Comparison of ENCODE assay signal across 26 cellular contexts in the genomic region with DNA sequence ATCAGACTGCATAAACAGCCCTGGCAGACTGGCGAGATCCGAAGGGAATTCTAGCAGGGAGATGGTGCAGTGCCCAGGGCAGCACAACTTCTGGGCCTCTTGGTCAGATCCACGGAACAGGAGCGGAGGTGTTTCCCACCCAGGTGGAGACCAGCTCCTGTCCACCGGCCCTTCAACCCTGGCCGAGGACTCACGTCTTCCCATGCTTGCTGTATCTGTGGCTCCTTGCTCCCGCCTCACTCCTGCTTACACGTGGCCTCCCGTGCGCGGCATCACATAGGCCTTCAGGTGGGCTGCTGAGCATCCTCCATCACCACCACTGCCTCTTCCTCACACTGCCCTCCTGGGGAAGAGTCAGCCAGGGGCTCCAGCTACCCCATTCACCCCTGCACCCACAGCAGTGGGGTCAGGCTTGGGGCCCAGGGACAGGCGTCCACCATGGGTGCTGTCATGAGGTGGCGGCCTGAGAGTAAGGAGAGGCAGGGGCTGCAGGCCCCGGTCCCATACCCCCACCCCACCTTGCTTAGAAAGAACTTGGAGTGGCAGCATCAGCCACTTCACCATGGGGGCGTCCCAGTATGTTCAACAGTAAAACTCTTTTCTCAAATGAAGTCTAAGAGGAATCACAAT.
DNase-seq lines count a peak whose midpoint lies in the region; ATAC-seq and TF ChIP-seq lines count a peak whose summit lies in the region.
"Had no signal": no experiment of that assay in that cellular context is flagged by ENCODE, and none has a peak within 500 bp of the region (broad histone marks: within the 10 kb centered on the region; RNA-seq: fewer than 3 reads in every experiment).

No MANE protein-coding gene starts in this region.

- H3K4me3 Mint-ChIP-seq in chondrocyte (ENCODE audit: unreplicated experiment) (no peak overlapping the region), type B pancreatic cell (no peak overlapping the region)
- H3K4me3 Mint-ChIP-seq: activated CD4-positive, alpha-beta T cell treated with anti-CD3 and anti-CD28 coated beads, Interleukin-2, amount 10 ng/mL, durations not matched to agents 24 days and 14 days; activated naive CD8-positive, alpha-beta T cell treated with anti-CD3 and anti-CD28 coated beads for 36 hours; central memory CD8-positive, alpha-beta T cell; naive thymus-derived CD4-positive, alpha-beta T cell; stimulated activated naive CD8-positive, alpha-beta T cell treated with anti-CD3 and anti-CD28 coated beads, Interleukin-15, amount 100 ng/mL, for 72 hours had no signal

- H3K9ac ChIP-seq in mucosa of rectum (ENCODE audit: low read depth in 1 of 2, low read length in 2 of 2): peak overlapping the region; percentile 8 to 24
- H3K9ac ChIP-seq: parathyroid adenoma had no signal

- H3K9me3 Mint-ChIP-seq in chondrocyte (ENCODE audit: low read depth): no peaks in the 10 kb centered on the region
- no peaks in the 10 kb centered on the region for H3K9me3 Mint-ChIP-seq in type B pancreatic cell
- H3K9me3 Mint-ChIP-seq: activated CD4-positive, alpha-beta T cell treated with anti-CD3 and anti-CD28 coated beads, Interleukin-2, amount 10 ng/mL, durations not matched to agents 24 days and 14 days; activated naive CD8-positive, alpha-beta T cell treated with anti-CD3 and anti-CD28 coated beads for 36 hours; activated T-helper 2 cell treated with anti-CD3 and anti-CD28 coated beads, Interferon-gamma antibody, Interleukin-2, Interleukin-4, amounts not matched to agents 10 μg/mL and 5 μg/mL and 100 μg/mL, durations not matched to agents 14 hours and 24 hours and 36 hours; central memory CD8-positive, alpha-beta T cell; stimulated activated naive CD8-positive, alpha-beta T cell treated with anti-CD3 and anti-CD28 coated beads, Interleukin-15, amount 100 ng/mL, for 72 hours had no signal

- H3K27me3 Mint-ChIP-seq in chondrocyte (ENCODE audit: low read depth) (peaks cover 8% of the 10 kb centered on the region), type B pancreatic cell (peaks cover 26% of the 10 kb centered on the region)

- H3K27ac Mint-ChIP-seq in chondrocyte (ENCODE audit: unreplicated experiment): no peak overlapping the region
- H3K27ac Mint-ChIP-seq in type B pancreatic cell: no peak overlapping the region
- H3K27ac Mint-ChIP-seq: activated CD4-positive, alpha-beta T cell treated with anti-CD3 and anti-CD28 coated beads, Interleukin-2, amount 10 ng/mL, durations not matched to agents 24 days and 14 days; activated naive CD8-positive, alpha-beta T cell treated with anti-CD3 and anti-CD28 coated beads for 36 hours; activated T-helper 2 cell treated with anti-CD3 and anti-CD28 coated beads, Interferon-gamma antibody, Interleukin-2, Interleukin-4, amounts not matched to agents 10 μg/mL and 5 μg/mL and 100 μg/mL, durations not matched to agents 14 hours and 24 hours and 36 hours; stimulated activated naive CD8-positive, alpha-beta T cell treated with anti-CD3 and anti-CD28 coated beads, Interleukin-15, amount 100 ng/mL, for 72 hours had no signal

- H3K4me1 Mint-ChIP-seq in chondrocyte (ENCODE audit: low read depth) (no peaks in the 10 kb centered on the region), type B pancreatic cell (ENCODE audit: unreplicated experiment) (peaks cover 15% of the 10 kb centered on the region)

- peak; percentile 9 for DNase-seq in activated CD8-positive, alpha-beta memory T cell treated with anti-CD3 and anti-CD28 coated beads, Interleukin-2, amount 50 U/mL, for 4 hours
- no peak for DNase-seq in activated CD8-positive, alpha-beta memory T cell treated with anti-CD3 and anti-CD28 coated beads for 24 hours
- DNase-seq in chondrocyte (ENCODE audit: low spot score): peak; percentile 79
- peak; percentile 66 for DNase-seq in type B pancreatic cell (ENCODE audit: extremely low spot score, unreplicated experiment)
- no peak for DNase-seq in stimulated activated CD4-positive, alpha-beta T cell treated with anti-CD3 and anti-CD28 coated beads, Interleukin-4, amount 100 ng/mL, for 4 hours
- no peak for DNase-seq in NOMO-1 treated with dmso at 0.1 percent for 144 hours (lab: John Stamatoyannopoulos, UW; ENCODE audit: unreplicated experiment)
- DNase-seq: activated CD4-positive, alpha-beta T cell treated with anti-CD3 and anti-CD28 coated beads, Interleukin-2, amount 10 ng/mL, durations not matched to agents 24 days and 14 days; activated naive CD8-positive, alpha-beta T cell treated with anti-CD3 and anti-CD28 coated beads for 36 hours; COR-L47; effector CD8-positive, alpha-beta T cell; erythroblast; mesendoderm; MV-4-11; NCI-H146; NCI-H524 treated with DMSO at 0.1 percent for 48 hours; right cardiac atrium; transverse colon had no signal

- TF ChIP-seq CTCF in chondrocyte (IDR thresholded peaks at IDR 0.05) (no peak), type B pancreatic cell (conservative IDR thresholded peaks at IDR 0.05) (no peak)

- H3K9me3 ChIP-seq in mucosa of rectum (ENCODE audit: control insufficient read depth in 2 of 2, low read length in 2 of 2): no peaks in the 10 kb centered on the region
- H3K9me3 ChIP-seq: A549, ascending aorta, transverse colon had no signal

- H3K36me3 Mint-ChIP-seq in chondrocyte (ENCODE audit: low read depth) (peaks cover 3% of the 10 kb centered on the region), type B pancreatic cell (no peaks in the 10 kb centered on the region)
- H3K36me3 Mint-ChIP-seq: activated naive CD8-positive, alpha-beta T cell treated with anti-CD3 and anti-CD28 coated beads for 36 hours had no signal

- no peaks in the 10 kb centered on the region for H3K36me3 ChIP-seq in mucosa of rectum (ENCODE audit: control insufficient read depth in 2 of 2, insufficient read depth in 2 of 2, low read length in 2 of 2)
- H3K36me3 ChIP-seq: ascending aorta, transverse colon had no signal

- peaks cover 0 to 7% of the 10 kb centered on the region in 2 donors for H3K27me3 ChIP-seq in mucosa of rectum (ENCODE audit: control insufficient read depth in 2 of 2, insufficient read depth in 2 of 2, low read length in 2 of 2)
- H3K27me3 ChIP-seq: ascending aorta had no signal

- ATAC-seq in HG02623 (IDR thresholded peaks at IDR 0.05; ENCODE audit: unreplicated experiment): no peak
- ATAC-seq: A549; naive thymus-derived CD4-positive, alpha-beta T cell; right cardiac atrium; stimulated activated naive CD8-positive, alpha-beta T cell treated with anti-CD3 and anti-CD28 coated beads, Interleukin-15, amount 100 ng/mL, for 72 hours had no signal

- no peak overlapping the region for H3K4me3 ChIP-seq in mucosa of rectum (ENCODE audit: low read length in 2 of 2)
- H3K4me3 ChIP-seq: A549, ascending aorta, transverse colon had no signal

- peaks cover 31 to 61% of the 10 kb centered on the region in 2 donors for H3K4me1 ChIP-seq in mucosa of rectum (ENCODE audit: control insufficient read depth in 2 of 2, insufficient read depth in 2 of 2, low read length in 2 of 2)
- H3K4me1 ChIP-seq: A549, ascending aorta, parathyroid adenoma had no signal

- peak overlapping the region in 1 of 2 donors; percentile 53 for H3K27ac ChIP-seq in mucosa of rectum (ENCODE audit: low read depth in 2 of 2, low read length in 2 of 2)
- H3K27ac ChIP-seq: A549, ascending aorta, parathyroid adenoma had no signal

Comparison
In these comparisons a context has a peak if more than half of its experiments do, and no peak if none do; other contexts are left out.
1. DNase-seq: peak in activated CD8-positive, alpha-beta memory T cell treated with anti-CD3 and anti-CD28 coated beads, Interleukin-2, amount 50 U/mL, for 4 hours (single experiment), chondrocyte (single experiment) and type B pancreatic cell (single experiment); none in activated CD8-positive, alpha-beta memory T cell treated with anti-CD3 and anti-CD28 coated beads for 24 hours (single experiment), stimulated activated CD4-positive, alpha-beta T cell treated with anti-CD3 and anti-CD28 coated beads, Interleukin-4, amount 100 ng/mL, for 4 hours (0 of 2) and NOMO-1 treated with dmso at 0.1 percent for 144 hours (single experiment).